In the genomic region with DNA sequence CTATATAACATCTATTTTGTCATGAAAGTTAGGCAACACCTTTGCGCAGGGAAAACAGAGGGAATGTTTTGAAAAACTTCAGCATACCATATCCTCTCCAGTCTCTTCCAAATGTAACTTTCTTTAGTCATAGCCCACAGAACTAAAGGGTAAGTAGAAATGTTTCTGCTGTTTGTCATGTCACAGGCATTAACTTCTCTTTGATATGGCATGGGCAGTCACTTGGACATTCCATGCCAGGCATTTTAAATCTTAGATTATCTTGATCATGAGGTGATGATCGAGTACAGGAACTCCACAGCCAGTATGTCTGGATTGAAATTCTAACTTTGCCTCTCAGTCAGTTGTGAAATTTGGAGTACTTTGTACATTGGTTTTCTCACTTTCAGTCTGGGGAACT, we compare ENCODE assay signal across 20 cellular contexts. TPM values are rescaled to one million over a fixed set of nuclear protein-coding genes. Genes with fewer than 3 reads are reported as not detected.
DNase-seq lines count a peak whose midpoint lies in the region; ATAC-seq and TF ChIP-seq lines count a peak whose summit lies in the region.
"Had no signal": no experiment of that assay in that cellular context is flagged by ENCODE, and none has a peak within 500 bp of the region (broad histone marks: within the 10 kb centered on the region; RNA-seq: fewer than 3 reads in every experiment).

No MANE protein-coding gene starts in this region.

- in situ Hi-C loops in astrocyte of the spinal cord (cut with HindIII; ENCODE audit: low sequenced_read_pairs), result no loop called here

- no peak overlapping the region for H3K9ac ChIP-seq in OCI-LY1 (ENCODE audit: low read length)
- H3K9ac ChIP-seq in neural progenitor cell, result no peak overlapping the region
- H3K9ac ChIP-seq: KMS-11 had no signal

- H2AFZ ChIP-seq in OCI-LY1 (ENCODE audit: low read length), result peak overlapping the region; percentile 5; the same call in 1 of the 2 replicates
- peak overlapping the region; percentile 11 for H2AFZ ChIP-seq in neural progenitor cell (replicated peaks)

- H3K27me3 ChIP-seq in OCI-LY1 (ENCODE audit: insufficient read depth, low read length), result no peaks in the 10 kb centered on the region
- H3K27me3 ChIP-seq in neural progenitor cell, result no peaks in the 10 kb centered on the region
- H3K27me3 ChIP-seq: MG63 had no signal

- peaks cover under 1% of the 10 kb centered on the region for H3K4me1 Mint-ChIP-seq in neural progenitor cell
- H3K4me1 Mint-ChIP-seq in activated CD4-positive, alpha-beta T cell treated with anti-CD3 and anti-CD28 coated beads, Interleukin-2, amount 10 ng/mL, durations not matched to agents 24 days and 14 days, result no peaks in the 10 kb centered on the region
- H3K4me1 Mint-ChIP-seq in T-helper 2 cell treated with Interferon-gamma antibody and Interleukin-4, amounts not matched to agents 5 μg/mL and 100 μg/mL, for 36 hours (ENCODE audit: low read depth), result no peaks in the 10 kb centered on the region
- H3K4me1 Mint-ChIP-seq: CD14-positive monocyte had no signal

- H3K36me3 Mint-ChIP-seq in neural progenitor cell, result no peaks in the 10 kb centered on the region
- no peaks in the 10 kb centered on the region for H3K36me3 Mint-ChIP-seq in activated CD4-positive, alpha-beta T cell treated with anti-CD3 and anti-CD28 coated beads, Interleukin-2, amount 10 ng/mL, durations not matched to agents 24 days and 14 days (ENCODE audit: low read depth)
- no peaks in the 10 kb centered on the region for H3K36me3 Mint-ChIP-seq in T-helper 2 cell treated with Interferon-gamma antibody and Interleukin-4, amounts not matched to agents 5 μg/mL and 100 μg/mL, for 36 hours (ENCODE audit: low read depth)
- H3K36me3 Mint-ChIP-seq: CD14-positive monocyte had no signal

- no peak overlapping the region for H3K4me3 Mint-ChIP-seq in neural progenitor cell
- H3K4me3 Mint-ChIP-seq in activated CD4-positive, alpha-beta T cell treated with anti-CD3 and anti-CD28 coated beads, Interleukin-2, amount 10 ng/mL, durations not matched to agents 24 days and 14 days, result no peak overlapping the region
- no peak overlapping the region for H3K4me3 Mint-ChIP-seq in T-helper 2 cell treated with Interferon-gamma antibody and Interleukin-4, amounts not matched to agents 5 μg/mL and 100 μg/mL, for 36 hours
- H3K4me3 Mint-ChIP-seq: CD14-positive monocyte had no signal

- H3K79me2 ChIP-seq in OCI-LY1 (ENCODE audit: insufficient read depth, low read length), result no peaks in the 10 kb centered on the region
- H3K79me2 ChIP-seq in neural progenitor cell (ENCODE audit: low read depth), result no peaks in the 10 kb centered on the region

- H3K27ac ChIP-seq in OCI-LY1 (ENCODE audit: low read depth, low read length, poor library complexity, severe bottlenecking), result no peak overlapping the region
- H3K27ac ChIP-seq in neural progenitor cell, result no peak overlapping the region
- H3K27ac ChIP-seq: KMS-11 had no signal

- H3K9me2 ChIP-seq in OCI-LY1 (ENCODE audit: low read depth, low read length), result no peaks in the 10 kb centered on the region

- no peak overlapping the region for H3K4me2 ChIP-seq in OCI-LY1 (ENCODE audit: low read length)
- no peak overlapping the region for H3K4me2 ChIP-seq in neural progenitor cell
- H3K4me2 ChIP-seq: KMS-11 had no signal

- DNase-seq in ELR (ENCODE audit: low read depth), result peak; percentile 17
- DNase-seq in astrocyte of the spinal cord (ENCODE audit: low read depth, low spot score), result peak; percentile 8
- no peak for DNase-seq in neural progenitor cell (ENCODE audit: low spot score)
- no peak for DNase-seq in activated CD4-positive, alpha-beta T cell treated with anti-CD3 and anti-CD28 coated beads, Interleukin-2, amount 10 ng/mL, durations not matched to agents 24 days and 14 days
- DNase-seq in T-helper 2 cell treated with Interferon-gamma antibody and Interleukin-4, amounts not matched to agents 5 μg/mL and 100 μg/mL, for 36 hours (ENCODE audit: low spot score), result no peak
- no peak for DNase-seq in sciatic nerve (ENCODE audit: low spot score)
- DNase-seq: DMS 273 treated with DMSO at 0.1 percent for 48 hours, GF-D8, HCEC 1CT, MG63, NCI-H1092, NCI-H146, NCI-H2081 treated with DMSO at 0.1 percent for 48 hours, NCI-H510A treated with DMSO at 0.1 percent for 48 hours, SHP77 had no signal

- H3K36me3 ChIP-seq in OCI-LY1 (ENCODE audit: insufficient read depth, low read length) (no peaks in the 10 kb centered on the region), neural progenitor cell (no peaks in the 10 kb centered on the region)
- H3K36me3 ChIP-seq: MG63 had no signal

- ATAC-seq in HG03520 (IDR thresholded peaks at IDR 0.05; ENCODE audit: unreplicated experiment) (no peak), sciatic nerve (no peak)
- ATAC-seq: HepG2 had no signal

- TF ChIP-seq CTCF in OCI-LY1 (IDR thresholded peaks at IDR 0.05; ENCODE audit: low read length), result no peak
- no peak for TF ChIP-seq CTCF in astrocyte of the spinal cord (IDR thresholded peaks at IDR 0.05; ENCODE audit: low read depth, low read length)
- no peak for TF ChIP-seq CTCF in neural progenitor cell (IDR thresholded peaks at IDR 0.05)

- H4K20me1 ChIP-seq in OCI-LY1 (ENCODE audit: insufficient read depth, low read length), result no peaks in the 10 kb centered on the region
- H4K20me1 ChIP-seq in neural progenitor cell (ENCODE audit: low read depth), result no peaks in the 10 kb centered on the region

- H3K9me3 ChIP-seq in OCI-LY1 (ENCODE audit: low read length) (peaks cover 5% of the 10 kb centered on the region), neural progenitor cell (ENCODE audit: low read depth) (no peaks in the 10 kb centered on the region)

- no peak overlapping the region for H3K27ac Mint-ChIP-seq in neural progenitor cell
- no peak overlapping the region for H3K27ac Mint-ChIP-seq in activated CD4-positive, alpha-beta T cell treated with anti-CD3 and anti-CD28 coated beads, Interleukin-2, amount 10 ng/mL, durations not matched to agents 24 days and 14 days
- H3K27ac Mint-ChIP-seq in T-helper 2 cell treated with Interferon-gamma antibody and Interleukin-4, amounts not matched to agents 5 μg/mL and 100 μg/mL, for 36 hours, result no peak overlapping the region
- H3K27ac Mint-ChIP-seq: CD14-positive monocyte had no signal

- H3K4me3 ChIP-seq in OCI-LY1 (ENCODE audit: low read depth, low read length, poor library complexity, severe bottlenecking) (no peak overlapping the region), astrocyte of the spinal cord (ENCODE audit: low read depth, low read length) (no peak overlapping the region), neural progenitor cell (no peak overlapping the region)
- H3K4me3 ChIP-seq: MG63 had no signal

- peaks cover 9% of the 10 kb centered on the region for H3K4me1 ChIP-seq in OCI-LY1 (ENCODE audit: insufficient read depth, low read length, severe bottlenecking)
- no peaks in the 10 kb centered on the region for H3K4me1 ChIP-seq in neural progenitor cell

- intact Hi-C loops in activated CD4-positive, alpha-beta T cell treated with anti-CD3 and anti-CD28 coated beads, Interleukin-2, amount 10 ng/mL, durations not matched to agents 24 days and 14 days (cut with micrococcal nuclease), result no loop called here
- intact Hi-C loops in sciatic nerve (cut with DNase I), result no loop called here

- no peaks in the 10 kb centered on the region for H3K27me3 Mint-ChIP-seq in neural progenitor cell (ENCODE audit: insufficient read depth, low read depth)
- H3K27me3 Mint-ChIP-seq in activated CD4-positive, alpha-beta T cell treated with anti-CD3 and anti-CD28 coated beads, Interleukin-2, amount 10 ng/mL, durations not matched to agents 24 days and 14 days, result no peaks in the 10 kb centered on the region
- H3K27me3 Mint-ChIP-seq in T-helper 2 cell treated with Interferon-gamma antibody and Interleukin-4, amounts not matched to agents 5 μg/mL and 100 μg/mL, for 36 hours (ENCODE audit: low read depth), result no peaks in the 10 kb centered on the region

- no peaks in the 10 kb centered on the region for H3K9me3 Mint-ChIP-seq in neural progenitor cell
- H3K9me3 Mint-ChIP-seq in activated CD4-positive, alpha-beta T cell treated with anti-CD3 and anti-CD28 coated beads, Interleukin-2, amount 10 ng/mL, durations not matched to agents 24 days and 14 days, result no peaks in the 10 kb centered on the region
- H3K9me3 Mint-ChIP-seq in T-helper 2 cell treated with Interferon-gamma antibody and Interleukin-4, amounts not matched to agents 5 μg/mL and 100 μg/mL, for 36 hours, result peaks cover 4% of the 10 kb centered on the region

- H3F3A ChIP-seq in OCI-LY1 (ENCODE audit: insufficient read depth, low read length), result no peaks in the 10 kb centered on the region
- no peaks in the 10 kb centered on the region for H3F3A ChIP-seq in neural progenitor cell (ENCODE audit: low read depth)

RNA-seq across cellular contexts. Expression of gene ETV1, which starts 27.5 kb away (rescaled TPM):
- total RNA-seq in neural progenitor cell (ENCODE audit: low replicate concordance) (35.5 and 36.8 TPM in 2 replicates), sciatic nerve (45.3 TPM)
- total RNA-seq in activated CD4-positive, alpha-beta T cell treated with anti-CD3 and anti-CD28 coated beads, Interleukin-2, amount 10 ng/mL, durations not matched to agents 24 days and 14 days, result not detected in 2 replicates

Comparison
In these comparisons a context has a peak if more than half of its experiments do, and no peak if none do; other contexts are left out.
1. DNase-seq: peak in ELR (single experiment) and astrocyte of the spinal cord (single experiment); none in neural progenitor cell (single experiment), activated CD4-positive, alpha-beta T cell treated with anti-CD3 and anti-CD28 coated beads, Interleukin-2, amount 10 ng/mL, durations not matched to agents 24 days and 14 days (single experiment), T-helper 2 cell treated with Interferon-gamma antibody and Interleukin-4, amounts not matched to agents 5 μg/mL and 100 μg/mL, for 36 hours (single experiment) and sciatic nerve (single experiment).
2. RNA of gene ETV1, which starts 27.5 kb away (total RNA-seq): 45.3 TPM in sciatic nerve (single experiment) and 35.5 to 36.8 TPM in neural progenitor cell; not detected in activated CD4-positive, alpha-beta T cell treated with anti-CD3 and anti-CD28 coated beads, Interleukin-2, amount 10 ng/mL, durations not matched to agents 24 days and 14 days; every median in the first group is over 10 times any median in the second.